In genomic region chr14:100426331-100426730, GRCh38 we compare ENCODE assay signal across 13 cellular contexts. TPM values are rescaled to one million over a fixed set of nuclear protein-coding genes. Genes with fewer than 3 reads are reported as not detected.
DNase-seq lines count a peak whose midpoint lies in the region; ATAC-seq lines count a peak whose summit lies in the region.
"Had no signal": no experiment of that assay in that cellular context is flagged by ENCODE, and none has a peak within 500 bp of the region (broad histone marks: within the 10 kb centered on the region; RNA-seq: fewer than 3 reads in every experiment).

No MANE protein-coding gene starts in this region.

- no peak overlapping the region for H2BK12ac ChIP-seq in neuronal stem cell (ENCODE audit: low read length)

- H3K23ac ChIP-seq in neuronal stem cell (ENCODE audit: low read depth, low read length, poor library complexity) = no peak overlapping the region
- H3K23ac ChIP-seq in mesendoderm (ENCODE audit: low read length) = no peak overlapping the region

- H3K27me3 ChIP-seq in neuronal stem cell (ENCODE audit: control insufficient read depth in 3 of 3, insufficient read depth in 3 of 3, low read depth in 1 of 3, low read length in 3 of 3) (no peaks in the 10 kb centered on the region), mesendoderm (ENCODE audit: insufficient read depth, low read length, poor library complexity) (no peaks in the 10 kb centered on the region)

- no peaks in the 10 kb centered on the region for H3K9me3 ChIP-seq in neuronal stem cell (replicated peaks in 1 of 2; ENCODE audit: control insufficient read depth in 2 of 2, insufficient read depth in 1 of 2, low read depth in 1 of 2, low read length in 2 of 2)
- H3K9me3 ChIP-seq: HAP-1 had no signal

- peak; percentile 17 for DNase-seq in NCI-H748 (lab: John Stamatoyannopoulos, UW; ENCODE audit: unreplicated experiment)
- no peak for DNase-seq in NCI-H748 treated with DMSO at 0.1 percent for 48 hours (lab: John Stamatoyannopoulos, UW)
- peak; percentile 10 for DNase-seq in NCI-H2227 treated with DMSO at 0.1 percent for 48 hours (lab: John Stamatoyannopoulos, UW)
- DNase-seq in neuronal stem cell (ENCODE audit: low spot score) = no peak
- DNase-seq in mesendoderm = no peak
- no peak for DNase-seq in activated CD4-positive, alpha-beta T cell treated with anti-CD3 and anti-CD28 coated beads, Interleukin-2, amount 10 ng/mL, durations not matched to agents 24 days and 14 days
- DNase-seq: C1 segment of cervical spinal cord; CD4-positive, alpha-beta T cell; DMS79; EL had no signal

- H3K79me2 ChIP-seq in mesendoderm (ENCODE audit: control insufficient read depth, insufficient read depth, low read length) = no peaks in the 10 kb centered on the region

- H3K56ac ChIP-seq in mesendoderm (ENCODE audit: low read length) = no peak overlapping the region

- no peak overlapping the region for H3K27ac Mint-ChIP-seq in activated CD4-positive, alpha-beta T cell treated with anti-CD3 and anti-CD28 coated beads, Interleukin-2, amount 10 ng/mL, durations not matched to agents 24 days and 14 days
- H3K27ac Mint-ChIP-seq: B cell; CD4-positive, alpha-beta T cell had no signal

- H2BK120ac ChIP-seq in neuronal stem cell (ENCODE audit: low read depth, low read length) = no peak overlapping the region
- H2BK120ac ChIP-seq in mesendoderm (ENCODE audit: low read depth, low read length) = no peak overlapping the region

- no peaks in the 10 kb centered on the region for H3K9me3 Mint-ChIP-seq in activated CD4-positive, alpha-beta T cell treated with anti-CD3 and anti-CD28 coated beads, Interleukin-2, amount 10 ng/mL, durations not matched to agents 24 days and 14 days
- H3K9me3 Mint-ChIP-seq: CD4-positive, alpha-beta T cell had no signal

- H3K4ac ChIP-seq in neuronal stem cell (ENCODE audit: low read length) (no peak overlapping the region), mesendoderm (ENCODE audit: low read depth, low read length) (no peak overlapping the region)

- H2BK5ac ChIP-seq in neuronal stem cell (ENCODE audit: low read length) (no peak overlapping the region), mesendoderm (ENCODE audit: low read length) (no peak overlapping the region)

- H3K9ac ChIP-seq in neuronal stem cell (ENCODE audit: low read depth, low read length, poor library complexity) (no peak overlapping the region), mesendoderm (ENCODE audit: low read length) (no peak overlapping the region)

- WGBS in neuronal stem cell (ENCODE audit: extremely low coverage in 2 of 2, insufficient read length in 2 of 2, insufficient replicate concordance in 1 of 2), 2 donors = no CpG with 5 or more reads among the region's 11 CpGs
- no CpG with 5 or more reads among the region's 11 CpGs for WGBS in mesendoderm (ENCODE audit: extremely low coverage, insufficient coverage, low lambda C conversion rate)

- no peak overlapping the region for H2AFZ ChIP-seq in neuronal stem cell (ENCODE audit: low read length)

- ATAC-seq in HG02885 (IDR thresholded peaks at IDR 0.05; ENCODE audit: poor library complexity, unreplicated experiment) = no peak

- no peaks in the 10 kb centered on the region for H3K36me3 ChIP-seq in neuronal stem cell (replicated peaks in 1 of 2; ENCODE audit: control insufficient read depth in 2 of 2, insufficient read depth in 2 of 2, low read length in 2 of 2)
- H3K36me3 ChIP-seq in mesendoderm (ENCODE audit: control insufficient read depth, insufficient read depth, low read length) = no peaks in the 10 kb centered on the region
- H3K36me3 ChIP-seq: HAP-1 had no signal

- no peaks in the 10 kb centered on the region for H3K36me3 Mint-ChIP-seq in activated CD4-positive, alpha-beta T cell treated with anti-CD3 and anti-CD28 coated beads, Interleukin-2, amount 10 ng/mL, durations not matched to agents 24 days and 14 days (ENCODE audit: low read depth)

- H4K5ac ChIP-seq in mesendoderm (ENCODE audit: low read length) = no peak overlapping the region

- H3K4me3 Mint-ChIP-seq in activated CD4-positive, alpha-beta T cell treated with anti-CD3 and anti-CD28 coated beads, Interleukin-2, amount 10 ng/mL, durations not matched to agents 24 days and 14 days = no peak overlapping the region
- H3K4me3 Mint-ChIP-seq: B cell; CD4-positive, alpha-beta T cell had no signal

- H3K14ac ChIP-seq in neuronal stem cell (ENCODE audit: low read length) = no peak overlapping the region

- no peaks in the 10 kb centered on the region for H3K27me3 Mint-ChIP-seq in activated CD4-positive, alpha-beta T cell treated with anti-CD3 and anti-CD28 coated beads, Interleukin-2, amount 10 ng/mL, durations not matched to agents 24 days and 14 days
- H3K27me3 Mint-ChIP-seq: B cell; CD4-positive, alpha-beta T cell had no signal

- peak overlapping the region; percentile 41 for H3K18ac ChIP-seq in neuronal stem cell (ENCODE audit: low read length)
- H3K18ac ChIP-seq in mesendoderm (ENCODE audit: low read length) = no peak overlapping the region

- H2AK5ac ChIP-seq in neuronal stem cell (ENCODE audit: low read depth, low read length) (peak overlapping the region; percentile 17), mesendoderm (ENCODE audit: low read length) (no peak overlapping the region)

- intact Hi-C loops in activated CD4-positive, alpha-beta T cell treated with anti-CD3 and anti-CD28 coated beads, Interleukin-2, amount 10 ng/mL, durations not matched to agents 24 days and 14 days (cut with micrococcal nuclease) = no loop called here

- H4K91ac ChIP-seq in neuronal stem cell (ENCODE audit: low read depth, low read length, poor library complexity) = no peak overlapping the region

- H3K79me1 ChIP-seq in neuronal stem cell (ENCODE audit: low read depth, low read length) = peaks cover 4% of the 10 kb centered on the region
- H3K79me1 ChIP-seq in mesendoderm (ENCODE audit: low read length) = no peaks in the 10 kb centered on the region

- H2BK15ac ChIP-seq in neuronal stem cell (ENCODE audit: low read length) (no peak overlapping the region), mesendoderm (replicated peaks; ENCODE audit: low read depth) (no peak overlapping the region)

- H3K4me1 Mint-ChIP-seq in activated CD4-positive, alpha-beta T cell treated with anti-CD3 and anti-CD28 coated beads, Interleukin-2, amount 10 ng/mL, durations not matched to agents 24 days and 14 days = peaks cover 6% of the 10 kb centered on the region

- H4K8ac ChIP-seq in neuronal stem cell (ENCODE audit: low read depth, low read length) (no peak overlapping the region), mesendoderm (ENCODE audit: low read depth, low read length) (no peak overlapping the region)

- H3K27ac ChIP-seq in neuronal stem cell (replicated peaks; ENCODE audit: low read length) (no peak overlapping the region), mesendoderm (ENCODE audit: low read depth, low read length) (no peak overlapping the region)

- H3K4me3 ChIP-seq in neuronal stem cell (ENCODE audit: low read length in 2 of 2) (no peak overlapping the region), mesendoderm (ENCODE audit: low read length) (no peak overlapping the region)
- H3K4me3 ChIP-seq: HAP-1 had no signal

- H3K4me1 ChIP-seq in neuronal stem cell (ENCODE audit: control insufficient read depth in 2 of 2, insufficient read depth in 1 of 2, low read depth in 1 of 2, low read length in 2 of 2) (peaks cover 9 to 12% of the 10 kb centered on the region in 2 donors), mesendoderm (ENCODE audit: control insufficient read depth, low read depth, low read length) (peaks cover 7% of the 10 kb centered on the region)
- H3K4me1 ChIP-seq: HAP-1 had no signal

- H3K4me2 ChIP-seq in neuronal stem cell (ENCODE audit: insufficient read depth, low read length, poor library complexity, severe bottlenecking) (no peak overlapping the region), mesendoderm (ENCODE audit: low read length) (no peak overlapping the region)

RNA-seq across cellular contexts. Expression of gene WDR25, which starts 50.0 kb away (rescaled TPM):
- polyA plus RNA-seq in neuronal stem cell (2013, experiment 1 of 2) = 8.7 TPM
- 9.9 TPM for polyA plus RNA-seq in neuronal stem cell (2013, experiment 2 of 2)
- polyA plus RNA-seq in mesendoderm (2013, experiment 1 of 2) = 10.0 TPM
- polyA plus RNA-seq in mesendoderm (2013, experiment 2 of 2) = 8.8 TPM
- 7.2 and 7.3 TPM in 2 replicates for total RNA-seq in activated CD4-positive, alpha-beta T cell treated with anti-CD3 and anti-CD28 coated beads, Interleukin-2, amount 10 ng/mL, durations not matched to agents 24 days and 14 days

Comparison
In these comparisons a context has a peak if more than half of its experiments do, and no peak if none do; other contexts are left out.
1. DNase-seq: peak in NCI-H748 (single experiment) and NCI-H2227 treated with DMSO at 0.1 percent for 48 hours (single experiment); none in NCI-H748 treated with DMSO at 0.1 percent for 48 hours (single experiment), neuronal stem cell (single experiment), mesendoderm (single experiment) and activated CD4-positive, alpha-beta T cell treated with anti-CD3 and anti-CD28 coated beads, Interleukin-2, amount 10 ng/mL, durations not matched to agents 24 days and 14 days (single experiment).